In genomic region chr1:12314328-12314903, GRCh38 we compare ENCODE assay signal across 8 cellular contexts.
DNase-seq lines count a peak whose midpoint lies in the region; ATAC-seq, FAIRE-seq and TF ChIP-seq lines count a peak whose summit lies in the region.

No MANE protein-coding gene starts in this region.

- intact Hi-C loops in heart right ventricle (cut with DNase I) (loop anchor here (1.0 to 10.0 kb wide), 10 partner anchors 24 to 350 kb away; partner anchors contain the start of gene DHRS3 (in 2 of the 10)), tibial artery (cut with DNase I; ENCODE audit: low total_unique reads) (loop anchor here (10.0 kb wide), 1 partner anchor 340 kb away; no protein-coding TSS in a partner anchor)

- DNase-seq in A549 (ENCODE audit: low read depth in 1 of 2, low spot score in 1 of 2) (peak; percentile 10 to 40), GM13977 (ENCODE audit: low spot score) (peak; percentile 32), SK-MEL-5 (ENCODE audit: low read depth, low spot score) (peak; percentile 26), heart right ventricle (no peak), tibial artery (no peak)

- TF ChIP-seq RAD21 in A549 (conservative IDR thresholded peaks at IDR 0.05 in 1 of 2, IDR thresholded peaks at IDR 0.05 in 1 of 2) = peak; percentile 76 to 87

- TF ChIP-seq EP300 in A549 (IDR thresholded peaks at IDR 0.05) = no peak

- POLR2A ChIA-PET in A549 (lab: Yijun Ruan, JAX) = interaction anchor here (0.6 kb wide), 1 partner anchor 303 kb away, joined by 3 read pairs; the partner anchor contains the start of gene DHRS3

- H3K36me3 ChIP-seq in heart right ventricle = peaks cover 0 to 98% (median 55%) of the 10 kb centered on the region in 9 donors
- peaks cover 38 to 82% (median 50%) of the 10 kb centered on the region in 3 donors for H3K36me3 ChIP-seq in tibial artery

- no peak overlapping the region for H3K4me3 ChIP-seq in A549
- no peak overlapping the region for H3K4me3 ChIP-seq in heart right ventricle
- no peak overlapping the region for H3K4me3 ChIP-seq in tibial artery

- CTCF ChIA-PET in A549 (lab: Yijun Ruan, JAX) = interaction anchor here (0.6 to 6.3 kb wide), 17 partner anchors 8 to 353 kb away, joined by 3 to 60 read pairs (median 4); partner anchors contain the start of genes AADACL4 and DHRS3

- WGBS in A549 (ENCODE audit: missing lambda C conversion rate) = 10% methylated on average over 1 of the region's 1 CpG
- WGBS in heart right ventricle, 2 donors = 73 to 76% methylated on average over 1 of the region's 1 CpG

- in situ Hi-C loops in GM13977 (cut with MboI; ENCODE audit: low pct_unique_long_range_greater_than_20kb, low sequenced_read_pairs, unreplicated experiment) (loop anchor here (25.0 kb wide), 2 partner anchors 298 to 923 kb away; partner anchors contain the start of genes DHRS3 and PRAMEF18), SK-MEL-5 (cut with HindIII; ENCODE audit: low pct_unique_long_range_greater_than_20kb, low sequenced_read_pairs) (no loop called here)

- H3K4me2 ChIP-seq in A549 = no peak overlapping the region

- ATAC-seq in A549 (peak in 1 of 2 experiments; percentile 79; a peak in 3 of 6 replicates), heart right ventricle (peak in 5 of 8 donors; percentile 27 to 69 (median 63)), HG02571 (IDR thresholded peaks at IDR 0.05; ENCODE audit: unreplicated experiment) (no peak), GM21576 (IDR thresholded peaks at IDR 0.05; ENCODE audit: unreplicated experiment) (no peak), HG03175 (IDR thresholded peaks at IDR 0.05; ENCODE audit: unreplicated experiment) (no peak)

- H3K4me1 ChIP-seq in A549 (peaks cover 10% of the 10 kb centered on the region; the same call in 2 of the 3 replicates), heart right ventricle (peaks cover 2 to 35% (median 11%) of the 10 kb centered on the region in 9 donors), tibial artery (peaks cover 0 to 49% (median 34%) of the 10 kb centered on the region in 4 donors)

- TF ChIP-seq CTCF in A549 (IDR thresholded peaks at IDR 0.05) = peak; percentile 68
- TF ChIP-seq CTCF in GM13977 (IDR thresholded peaks at IDR 0.05; ENCODE audit: extremely low read depth, insufficient read depth, missing control alignments) = peak; percentile 52
- peak; percentile 24 to 74 (median 57) for TF ChIP-seq CTCF in heart right ventricle (IDR thresholded peaks at IDR 0.05)
- peak; percentile 41 to 61 for TF ChIP-seq CTCF in tibial artery (IDR thresholded peaks at IDR 0.05)

- no peak for TF ChIP-seq POLR2A in A549 (IDR thresholded peaks at IDR 0.05; ENCODE audit: low read length)

- FAIRE-seq in A549 (lab: Jason Lieb, UNC) = no peak

- H3K27ac ChIP-seq in A549 = peak overlapping the region; percentile 45 to 77; a peak in 5 of 6 replicates
- peak overlapping the region in 4 of 10 donors; percentile 23 to 49 (median 32) for H3K27ac ChIP-seq in heart right ventricle
- peak overlapping the region; percentile 62 to 74 for H3K27ac ChIP-seq in tibial artery

- H3K9me3 ChIP-seq in A549 = no peaks in the 10 kb centered on the region
- H3K9me3 ChIP-seq in heart right ventricle = no peaks in the 10 kb centered on the region
- no peaks in the 10 kb centered on the region for H3K9me3 ChIP-seq in tibial artery

- H3K27me3 ChIP-seq in heart right ventricle (no peaks in the 10 kb centered on the region), tibial artery (no peaks in the 10 kb centered on the region)

TF ChIP-seq in A549, 52 proteins besides CTCF, POLR2A, EP300 and RAD21:
- TF ChIP-seq JUNB (IDR thresholded peaks at IDR 0.05) (no peak), SMC3 (IDR thresholded peaks at IDR 0.05) (peak; percentile 77), E2F6 (IDR thresholded peaks at IDR 0.05; ENCODE audit: borderline replicate concordance, low read depth) (no peak), USF2 (IDR thresholded peaks at IDR 0.05) (no peak), GATA3 (IDR thresholded peaks at IDR 0.05; ENCODE audit: borderline replicate concordance) (no peak), FOSL2 (IDR thresholded peaks at IDR 0.05) (no peak), FOSL2 (CRISPR knock-in tag; IDR thresholded peaks at IDR 0.05) (no peak), HDAC2 (IDR thresholded peaks at IDR 0.05) (no peak)

Comparison
In these comparisons a context has a peak if more than half of its experiments do, and no peak if none do; other contexts are left out.
1. ATAC-seq: peak in heart right ventricle (5 of 8); none in HG02571 (single experiment), GM21576 (single experiment) and HG03175 (single experiment).
2. DNase-seq: peak in A549 (2 of 2), GM13977 (single experiment) and SK-MEL-5 (single experiment); none in heart right ventricle (0 of 2) and tibial artery (0 of 2).
3. Peak in every context shown above with its lines, with median percentiles within 50 percentile points of each other: CTCF ChIP-seq.